ENCODE assay signal across 3 cellular contexts in the genomic region with DNA sequence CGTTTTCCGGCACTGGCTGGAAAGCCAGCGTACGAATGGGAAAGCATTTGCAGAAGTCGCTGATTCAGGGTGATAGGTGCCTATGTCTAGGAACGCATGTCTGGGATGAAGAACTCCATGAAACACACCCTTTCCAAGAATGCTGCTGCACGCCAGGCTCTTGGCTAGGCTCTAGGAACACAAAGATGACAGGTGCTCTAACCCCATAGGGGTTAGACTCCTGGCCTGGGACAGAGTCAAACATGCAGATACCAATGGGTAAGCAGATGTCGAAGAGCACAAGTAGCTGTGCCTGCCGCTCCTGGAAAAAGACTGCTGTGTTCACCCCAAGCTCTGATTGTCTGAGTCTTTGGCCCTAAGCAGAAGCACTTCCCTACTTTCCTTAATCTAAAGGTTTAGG.
"Had no signal": no experiment of that assay in that cellular context is flagged by ENCODE, and none has a peak within 500 bp of the region (broad histone marks: within the 10 kb centered on the region; RNA-seq: fewer than 3 reads in every experiment).

No MANE protein-coding gene starts in this region.

- DNase-seq: GDM1, GF-D8 had no signal

- H3K4me3 ChIP-seq: GM12878 had no signal
